In genomic region chr2:101415220-101415619, GRCh38 we compare ENCODE assay signal across 26 cellular contexts. TPM values are rescaled to one million over a fixed set of nuclear protein-coding genes. Genes with fewer than 3 reads are reported as not detected.
"Had no signal": no experiment of that assay in that cellular context is flagged by ENCODE, and none has a peak within 500 bp of the region (broad histone marks: within the 10 kb centered on the region; RNA-seq: fewer than 3 reads in every experiment).

No MANE protein-coding gene starts in this region.

- H3K36me3 ChIP-seq: adrenal gland, ascending aorta, brain microvascular endothelial cell, esophagus muscularis mucosa, gastrocnemius medialis, upper lobe of left lung had no signal

- ATAC-seq: activated T-cell treated with anti-CD3 and anti-CD28 coated beads, Interleukin-2, amount 50 U/mL, for 4 hours; gastrocnemius medialis; left cardiac atrium; natural killer cell; stimulated activated naive CD8-positive, alpha-beta T cell treated with anti-CD3 and anti-CD28 coated beads, Interleukin-15, Interleukin-2, amounts not matched to agents 100 U/mL and 50 U/mL, for 24 hours had no signal

- DNase-seq: activated CD4-positive, alpha-beta T cell treated with anti-CD3 and anti-CD28 coated beads for 4 hours; activated CD4-positive, alpha-beta T cell treated with anti-CD3 and anti-CD28 coated beads, Interleukin-2, amount 50 U/mL, for 48 hours; activated CD4-positive, CD25-positive, alpha-beta regulatory T cell; activated CD8-positive, alpha-beta memory T cell treated with anti-CD3 and anti-CD28 coated beads, Interleukin-2, amount 50 U/mL, for 48 hours; activated naive CD4-positive, alpha-beta T cell; activated T-cell treated with anti-CD3 and anti-CD28 coated beads, Interleukin-2, amount 50 U/mL, for 4 hours; adrenal gland; brain microvascular endothelial cell; caudate nucleus; gastrocnemius medialis; head of caudate nucleus; left cardiac atrium; midbrain; natural killer cell; retina; stimulated activated CD4-positive, alpha-beta T cell treated with anti-CD3 and anti-CD28 coated beads, Interleukin-12 subunit alpha, Interleukin-12 subunit beta, amount 100 ng/mL, for 4 hours; stimulated activated CD4-positive, alpha-beta T cell treated with anti-CD3 and anti-CD28 coated beads, Interleukin-4, amount 100 ng/mL, for 4 hours; stimulated activated naive CD8-positive, alpha-beta T cell treated with anti-CD3 and anti-CD28 coated beads, Interleukin-15, Interleukin-2, amounts not matched to agents 100 U/mL and 50 U/mL, for 24 hours; upper lobe of left lung had no signal

- H3K27ac ChIP-seq: adrenal gland, ascending aorta, brain microvascular endothelial cell, esophagus muscularis mucosa, gastrocnemius medialis, upper lobe of left lung had no signal

- H3K27me3 ChIP-seq: adrenal gland, ascending aorta, brain microvascular endothelial cell, upper lobe of left lung had no signal

- H3K4me1 ChIP-seq: adrenal gland, ascending aorta, gastrocnemius medialis, upper lobe of left lung had no signal

- H3K4me3 ChIP-seq: adrenal gland, ascending aorta, esophagus muscularis mucosa, gastrocnemius medialis, upper lobe of left lung had no signal

- H3K9me3 ChIP-seq: adrenal gland, ascending aorta, esophagus muscularis mucosa, gastrocnemius medialis, upper lobe of left lung had no signal

RNA-seq across cellular contexts. Expression of gene CREG2, which starts 27.9 kb away (rescaled TPM):
- total RNA-seq: activated CD8-positive, alpha-beta memory T cell treated with anti-CD3 and anti-CD28 coated beads for 36 hours; activated T-cell treated with anti-CD3 and anti-CD28 coated beads, Interleukin-2, amount 50 U/mL, for 4 hours; activated T-helper 2 cell treated with anti-CD3 and anti-CD28 coated beads, Interferon-gamma antibody, Interleukin-2, Interleukin-4, amounts not matched to agents 10 μg/mL and 5 μg/mL and 100 μg/mL, durations not matched to agents 14 hours and 24 hours and 36 hours; ascending aorta; esophagus muscularis mucosa; gastrocnemius medialis; left cardiac atrium; natural killer cell; subcutaneous adipose tissue had no signal
- polyA plus RNA-seq: liver had no signal

RNA-seq across cellular contexts. Expression of gene RFX8, which starts 59.7 kb away (rescaled TPM):
- total RNA-seq: activated T-cell treated with anti-CD3 and anti-CD28 coated beads, Interleukin-2, amount 50 U/mL, for 4 hours; ascending aorta; left cardiac atrium; progenitor cell of endocrine pancreas had no signal
